In the genomic region with DNA sequence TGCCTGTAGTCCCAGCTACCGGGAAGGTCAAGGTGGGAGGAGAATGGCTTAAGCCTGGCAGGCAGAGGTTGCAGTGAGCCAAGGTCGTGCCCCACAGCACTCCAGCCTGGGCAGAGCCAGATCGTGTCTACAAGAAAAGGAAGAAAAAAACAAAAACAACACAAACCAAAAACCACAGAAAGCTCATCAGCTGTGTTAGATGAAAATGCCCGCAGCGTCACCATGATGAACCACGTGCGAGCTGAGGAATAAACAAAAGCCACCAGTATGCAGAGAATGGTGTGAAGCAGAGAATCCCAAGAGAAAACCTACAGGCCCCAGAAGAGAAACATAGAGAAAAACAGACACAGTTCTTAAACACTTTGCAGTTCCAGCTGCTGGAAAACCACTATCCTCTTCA, we compare ENCODE assay signal across 20 cellular contexts. TPM values are rescaled to one million over a fixed set of nuclear protein-coding genes. Genes with fewer than 3 reads are reported as not detected.
DNase-seq lines count a peak whose midpoint lies in the region; ATAC-seq and TF ChIP-seq lines count a peak whose summit lies in the region.
"Had no signal": no experiment of that assay in that cellular context is flagged by ENCODE, and none has a peak within 500 bp of the region (broad histone marks: within the 10 kb centered on the region; RNA-seq: fewer than 3 reads in every experiment).

No MANE protein-coding gene starts in this region.

- peaks cover 47% of the 10 kb centered on the region for H3K36me3 Mint-ChIP-seq in activated CD8-positive, alpha-beta memory T cell treated with anti-CD3 and anti-CD28 coated beads, Interleukin-2, amount 10 ng/mL, durations not matched to agents 7 days and 5 days
- H3K36me3 Mint-ChIP-seq in T-helper 17 cell (ENCODE audit: low read depth) (peaks cover 32% of the 10 kb centered on the region), endothelial cell (ENCODE audit: low read depth, unreplicated experiment) (peaks cover 43% of the 10 kb centered on the region)
- peaks cover 37% of the 10 kb centered on the region for H3K36me3 Mint-ChIP-seq in activated naive CD4-positive, alpha-beta T cell treated with anti-CD3 and anti-CD28 coated beads for 36 hours (ENCODE audit: low read depth)

- WGBS in suprapubic skin, result 85% methylated on average over 7 of the region's 7 CpGs

- no peaks in the 10 kb centered on the region for H3K9me3 Mint-ChIP-seq in activated CD8-positive, alpha-beta memory T cell treated with anti-CD3 and anti-CD28 coated beads, Interleukin-2, amount 10 ng/mL, durations not matched to agents 7 days and 5 days (ENCODE audit: low read depth)
- no peaks in the 10 kb centered on the region for H3K9me3 Mint-ChIP-seq in endothelial cell (ENCODE audit: unreplicated experiment)
- no peaks in the 10 kb centered on the region for H3K9me3 Mint-ChIP-seq in activated naive CD4-positive, alpha-beta T cell treated with anti-CD3 and anti-CD28 coated beads for 36 hours

- peaks cover 12% of the 10 kb centered on the region for H3K4me1 Mint-ChIP-seq in activated CD8-positive, alpha-beta memory T cell treated with anti-CD3 and anti-CD28 coated beads, Interleukin-2, amount 10 ng/mL, durations not matched to agents 7 days and 5 days
- H3K4me1 Mint-ChIP-seq in T-helper 17 cell, result peaks cover 15% of the 10 kb centered on the region
- peaks cover 13% of the 10 kb centered on the region for H3K4me1 Mint-ChIP-seq in endothelial cell (ENCODE audit: unreplicated experiment)
- H3K4me1 Mint-ChIP-seq in activated naive CD4-positive, alpha-beta T cell treated with anti-CD3 and anti-CD28 coated beads for 36 hours (ENCODE audit: low read depth), result no peaks in the 10 kb centered on the region

- CTCF ChIA-PET in activated CD8-positive, alpha-beta memory T cell treated with anti-CD3 and anti-CD28 coated beads, Interleukin-2, amount 10 ng/mL, durations not matched to agents 7 days and 5 days (lab: Charles Lee), result interaction anchor here (0.7 kb wide), 1 partner anchor 649 kb away, joined by 3 read pairs; no protein-coding TSS in a partner anchor
- CTCF ChIA-PET in activated naive CD4-positive, alpha-beta T cell treated with anti-CD3 and anti-CD28 coated beads for 36 hours (lab: Charles Lee), result interaction anchor here (1.4 kb wide), 1 partner anchor 9 kb away, joined by 3 read pairs; no protein-coding TSS in a partner anchor

- H3K27me3 Mint-ChIP-seq in activated CD8-positive, alpha-beta memory T cell treated with anti-CD3 and anti-CD28 coated beads, Interleukin-2, amount 10 ng/mL, durations not matched to agents 7 days and 5 days, result no peaks in the 10 kb centered on the region
- H3K27me3 Mint-ChIP-seq in T-helper 17 cell, result no peaks in the 10 kb centered on the region
- no peaks in the 10 kb centered on the region for H3K27me3 Mint-ChIP-seq in endothelial cell (ENCODE audit: unreplicated experiment)
- no peaks in the 10 kb centered on the region for H3K27me3 Mint-ChIP-seq in activated naive CD4-positive, alpha-beta T cell treated with anti-CD3 and anti-CD28 coated beads for 36 hours (ENCODE audit: low read depth)

- intact Hi-C loops in upper lobe of right lung (cut with DNase I), result no loop called here
- intact Hi-C loops in activated naive CD4-positive, alpha-beta T cell treated with anti-CD3 and anti-CD28 coated beads for 36 hours (cut with micrococcal nuclease), result no loop called here

- no peaks in the 10 kb centered on the region for H3K9me3 ChIP-seq in T-helper 17 cell (ENCODE audit: control insufficient read depth, low read length, poor library complexity, severe bottlenecking)
- no peaks in the 10 kb centered on the region for H3K9me3 ChIP-seq in upper lobe of right lung
- H3K9me3 ChIP-seq in suprapubic skin, result no peaks in the 10 kb centered on the region
- H3K9me3 ChIP-seq: A549, Peyer's patch had no signal

- TF ChIP-seq EP300 in suprapubic skin (IDR thresholded peaks at IDR 0.05), result no peak

- TF ChIP-seq POLR2A in suprapubic skin (IDR thresholded peaks at IDR 0.05), result no peak

- ATAC-seq in activated CD8-positive, alpha-beta memory T cell treated with anti-CD3 and anti-CD28 coated beads, Interleukin-2, amount 10 ng/mL, durations not matched to agents 7 days and 5 days, result no peak
- ATAC-seq in T-helper 17 cell (peak; percentile 37), upper lobe of right lung (no peak)
- ATAC-seq: A549, Right ventricle myocardium inferior had no signal

- peak; percentile 53 for DNase-seq in activated CD8-positive, alpha-beta memory T cell treated with anti-CD3 and anti-CD28 coated beads, Interleukin-2, amount 10 ng/mL, durations not matched to agents 7 days and 5 days
- DNase-seq in activated CD8-positive, alpha-beta memory T cell treated with anti-CD3 and anti-CD28 coated beads, Interleukin-2, amount 50 U/mL, for 48 hours, result no peak
- DNase-seq in T-helper 17 cell (no peak), endothelial cell (ENCODE audit: low spot score) (no peak), upper lobe of right lung (peak; percentile 11), OCI-M1 (lab: John Stamatoyannopoulos, UW) (no peak), suprapubic skin (ENCODE audit: low spot score in 2 of 2) (no peak)
- no peak for DNase-seq in activated naive CD4-positive, alpha-beta T cell treated with anti-CD3 and anti-CD28 coated beads for 36 hours
- DNase-seq: COR-L47, DMS153, GOT3, KG1, NCI-H1436 treated with DMSO at 0.1 percent for 48 hours, NCI-H2029 treated with DMSO at 0.1 percent for 48 hours, NCI-H2171 treated with DMSO at 0.1 percent for 48 hours, NCI-H774, Peyer's patch had no signal

- no peak overlapping the region for H3K27ac Mint-ChIP-seq in activated CD8-positive, alpha-beta memory T cell treated with anti-CD3 and anti-CD28 coated beads, Interleukin-2, amount 10 ng/mL, durations not matched to agents 7 days and 5 days
- H3K27ac Mint-ChIP-seq in T-helper 17 cell (peak overlapping the region; percentile 85), endothelial cell (ENCODE audit: unreplicated experiment) (no peak overlapping the region)
- no peak overlapping the region for H3K27ac Mint-ChIP-seq in activated naive CD4-positive, alpha-beta T cell treated with anti-CD3 and anti-CD28 coated beads for 36 hours

- TF ChIP-seq CTCF in endothelial cell (IDR thresholded peaks at IDR 0.05; ENCODE audit: unreplicated experiment) (no peak), upper lobe of right lung (IDR thresholded peaks at IDR 0.05) (no peak), suprapubic skin (IDR thresholded peaks at IDR 0.05) (no peak)

- H3K27me3 ChIP-seq in upper lobe of right lung (no peaks in the 10 kb centered on the region), suprapubic skin (no peaks in the 10 kb centered on the region)
- H3K27me3 ChIP-seq: Peyer's patch had no signal

- H3K4me3 Mint-ChIP-seq in activated CD8-positive, alpha-beta memory T cell treated with anti-CD3 and anti-CD28 coated beads, Interleukin-2, amount 10 ng/mL, durations not matched to agents 7 days and 5 days, result no peak overlapping the region
- H3K4me3 Mint-ChIP-seq in T-helper 17 cell (no peak overlapping the region), endothelial cell (ENCODE audit: unreplicated experiment) (peak overlapping the region; percentile 7)
- H3K4me3 Mint-ChIP-seq in activated naive CD4-positive, alpha-beta T cell treated with anti-CD3 and anti-CD28 coated beads for 36 hours, result no peak overlapping the region

- H3K27ac ChIP-seq in upper lobe of right lung (no peak overlapping the region), suprapubic skin (no peak overlapping the region)
- H3K27ac ChIP-seq: A549, C4-2B, Peyer's patch had no signal

- no peak overlapping the region for H3K4me3 ChIP-seq in upper lobe of right lung
- H3K4me3 ChIP-seq in suprapubic skin, result no peak overlapping the region
- H3K4me3 ChIP-seq: A549, Peyer's patch had no signal

- no peaks in the 10 kb centered on the region for H3K4me1 ChIP-seq in upper lobe of right lung
- H3K4me1 ChIP-seq in suprapubic skin, result no peaks in the 10 kb centered on the region
- H3K4me1 ChIP-seq: A549, Peyer's patch had no signal

- H3K36me3 ChIP-seq in upper lobe of right lung (peaks cover 98% of the 10 kb centered on the region), suprapubic skin (peaks cover 55% of the 10 kb centered on the region)

RNA-seq across cellular contexts. Expression of a gene that starts 19.7 kb away (rescaled TPM):
- total RNA-seq in activated CD8-positive, alpha-beta memory T cell treated with anti-CD3 and anti-CD28 coated beads, Interleukin-2, amount 10 ng/mL, durations not matched to agents 7 days and 5 days, result not detected
- total RNA-seq in T-helper 17 cell, result not detected
- total RNA-seq in endothelial cell (ENCODE audit: unreplicated experiment), result not detected
- total RNA-seq in upper lobe of right lung, result 22.4 TPM
- total RNA-seq in activated naive CD4-positive, alpha-beta T cell treated with anti-CD3 and anti-CD28 coated beads for 36 hours, result not detected
- total RNA-seq in suprapubic skin, result under 1 TPM in 2 of 4 donors, not detected in 2; 0.68 to 0.89 TPM
- total RNA-seq: Peyer's patch, Right ventricle myocardium inferior had no signal

RNA-seq across cellular contexts. Expression of a gene that starts 39.9 kb away (rescaled TPM):
- 10 to 100 TPM; 13.9 to 19.9 TPM for total RNA-seq in activated CD8-positive, alpha-beta memory T cell treated with anti-CD3 and anti-CD28 coated beads, Interleukin-2, amount 10 ng/mL, durations not matched to agents 7 days and 5 days
- total RNA-seq in T-helper 17 cell (1 to 10 TPM; 4.8 to 6.8 TPM), endothelial cell (ENCODE audit: unreplicated experiment) (19.0 TPM), upper lobe of right lung (2.6 TPM), suprapubic skin (10 to 100 TPM in 2 of 4 donors, 1 to 10 TPM in 2; 5.3 to 13.1 (median 10.6) TPM)
- 10 to 100 TPM; 13.3 TPM for total RNA-seq in activated naive CD4-positive, alpha-beta T cell treated with anti-CD3 and anti-CD28 coated beads for 36 hours

Comparison
In these comparisons a context has a peak if more than half of its experiments do, and no peak if none do; other contexts are left out.
1. DNase-seq: peak in activated CD8-positive, alpha-beta memory T cell treated with anti-CD3 and anti-CD28 coated beads, Interleukin-2, amount 10 ng/mL, durations not matched to agents 7 days and 5 days (single experiment) and upper lobe of right lung (single experiment); none in activated CD8-positive, alpha-beta memory T cell treated with anti-CD3 and anti-CD28 coated beads, Interleukin-2, amount 50 U/mL, for 48 hours (single experiment), T-helper 17 cell (0 of 3), endothelial cell (single experiment), OCI-M1 (single experiment), activated naive CD4-positive, alpha-beta T cell treated with anti-CD3 and anti-CD28 coated beads for 36 hours (single experiment) and suprapubic skin (0 of 2).
2. RNA of a gene that starts 19.7 kb away (total RNA-seq): 22.4 TPM in upper lobe of right lung (single experiment); 0.68 to 0.89 TPM in suprapubic skin, not detected in T-helper 17 cell, not detected in activated CD8-positive, alpha-beta memory T cell treated with anti-CD3 and anti-CD28 coated beads, Interleukin-2, amount 10 ng/mL, durations not matched to agents 7 days and 5 days, not detected in endothelial cell (single experiment) and not detected in activated naive CD4-positive, alpha-beta T cell treated with anti-CD3 and anti-CD28 coated beads for 36 hours; every median in the first group is over 10 times any median in the second.